Comparison of ENCODE assay signal across 2 cellular contexts in the genomic region with DNA sequence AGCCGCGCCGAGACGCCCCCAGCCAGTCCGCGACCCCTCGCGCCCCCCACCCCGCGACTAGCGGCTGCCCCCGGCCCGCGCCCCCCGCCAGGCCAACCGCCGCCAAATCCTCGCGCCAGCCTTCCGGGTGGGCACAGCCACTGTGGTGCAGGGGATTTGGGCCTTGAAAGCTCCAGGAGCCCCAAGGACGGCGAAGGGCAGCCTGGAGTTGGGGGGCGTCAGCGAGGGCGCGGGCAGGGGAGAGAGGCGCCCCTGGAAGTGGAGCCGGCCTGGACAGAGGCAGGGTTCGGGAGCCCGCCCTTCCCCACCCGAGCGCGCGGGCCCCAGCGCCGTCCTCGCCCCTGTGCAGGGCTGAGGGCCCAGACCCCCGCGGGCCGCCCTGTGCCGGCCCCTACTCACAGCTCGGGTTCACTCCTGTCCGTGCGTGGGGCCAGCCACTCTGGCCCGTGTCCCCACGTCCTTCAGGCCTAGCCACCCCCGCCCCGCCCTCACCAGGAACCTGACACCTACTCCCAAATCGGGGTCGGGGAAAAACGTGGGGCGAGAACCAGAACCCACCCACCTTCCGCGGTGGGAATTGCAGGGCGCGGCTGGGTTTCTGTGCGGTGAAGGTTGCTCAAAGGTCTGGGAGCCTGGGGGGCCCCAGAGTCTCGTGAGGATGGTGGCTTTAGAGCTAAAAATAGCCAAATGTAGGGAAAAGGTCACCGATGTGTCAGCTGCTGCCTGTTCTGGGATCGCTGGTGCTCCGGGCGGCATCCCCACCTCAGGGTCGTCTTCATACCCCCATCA.
TF ChIP-seq lines count a peak whose summit lies in the region.

A gene (minus strand): TSS at position 441 of the 789 bp plus-strand sequence. CDS start 512 bp downstream, outside the sequence.

TF ChIP-seq in SK-N-SH, 30 proteins besides CTCF, POLR2A, EP300 and RAD21 (continued from another document):
- TF ChIP-seq POLR2AphosphoS5 (IDR thresholded peaks at IDR 0.05; ENCODE audit: low read depth, low read length) (no peak), EZH2phosphoT487 (IDR thresholded peaks at IDR 0.05; ENCODE audit: borderline replicate concordance, low read depth) (no peak), TCF12 (IDR thresholded peaks at IDR 0.05) (no peak), GABPA (IDR thresholded peaks at IDR 0.05; ENCODE audit: low read depth) (no peak), MXI1 (IDR thresholded peaks at IDR 0.05; ENCODE audit: low read depth, low read length) (no peak), FOXM1 (IDR thresholded peaks at IDR 0.05; ENCODE audit: low read depth) (no peak), RFX5 (IDR thresholded peaks at IDR 0.05; ENCODE audit: low read length) (no peak), GATA2 (CRISPR knock-in tag; IDR thresholded peaks at IDR 0.05) (no peak), MEF2A (IDR thresholded peaks at IDR 0.05; ENCODE audit: borderline replicate concordance, low read depth) (no peak)
- TF ChIP-seq, protein P1, sequence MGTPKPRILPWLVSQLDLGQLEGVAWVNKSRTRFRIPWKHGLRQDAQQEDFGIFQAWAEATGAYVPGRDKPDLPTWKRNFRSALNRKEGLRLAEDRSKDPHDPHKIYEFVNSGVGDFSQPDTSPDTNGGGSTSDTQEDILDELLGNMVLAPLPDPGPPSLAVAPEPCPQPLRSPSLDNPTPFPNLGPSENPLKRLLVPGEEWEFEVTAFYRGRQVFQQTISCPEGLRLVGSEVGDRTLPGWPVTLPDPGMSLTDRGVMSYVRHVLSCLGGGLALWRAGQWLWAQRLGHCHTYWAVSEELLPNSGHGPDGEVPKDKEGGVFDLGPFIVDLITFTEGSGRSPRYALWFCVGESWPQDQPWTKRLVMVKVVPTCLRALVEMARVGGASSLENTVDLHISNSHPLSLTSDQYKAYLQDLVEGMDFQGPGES (IDR thresholded peaks at IDR 0.05; ENCODE audit: low read depth, low read length), result no peak

TF ChIP-seq in SK-N-SH treated with all-trans-retinoic acid at 6 μM for 48 hours, 23 proteins besides CTCF, POLR2A, EP300 and RAD21 (continued from another document):
- TF ChIP-seq, protein P2, sequence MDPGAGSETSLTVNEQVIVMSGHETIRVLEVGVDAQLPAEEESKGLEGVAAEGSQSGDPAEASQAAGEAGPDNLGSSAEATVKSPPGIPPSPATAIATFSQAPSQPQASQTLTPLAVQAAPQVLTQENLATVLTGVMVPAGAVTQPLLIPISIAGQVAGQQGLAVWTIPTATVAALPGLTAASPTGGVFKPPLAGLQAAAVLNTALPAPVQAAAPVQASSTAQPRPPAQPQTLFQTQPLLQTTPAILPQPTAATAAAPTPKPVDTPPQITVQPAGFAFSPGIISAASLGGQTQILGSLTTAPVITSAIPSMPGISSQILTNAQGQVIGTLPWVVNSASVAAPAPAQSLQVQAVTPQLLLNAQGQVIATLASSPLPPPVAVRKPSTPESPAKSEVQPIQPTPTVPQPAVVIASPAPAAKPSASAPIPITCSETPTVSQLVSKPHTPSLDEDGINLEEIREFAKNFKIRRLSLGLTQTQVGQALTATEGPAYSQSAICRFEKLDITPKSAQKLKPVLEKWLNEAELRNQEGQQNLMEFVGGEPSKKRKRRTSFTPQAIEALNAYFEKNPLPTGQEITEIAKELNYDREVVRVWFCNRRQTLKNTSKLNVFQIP (CRISPR knock-in tag; IDR thresholded peaks at IDR 0.05; ENCODE audit: borderline replicate concordance, low read depth), result no peak
- TF ChIP-seq ZFP30 (CRISPR knock-in tag; IDR thresholded peaks at IDR 0.05), result no peak
- TF ChIP-seq CSDC2 (CRISPR knock-in tag; IDR thresholded peaks at IDR 0.05), result no peak
- TF ChIP-seq RARB (CRISPR knock-in tag; IDR thresholded peaks at IDR 0.05), result no peak
- TF ChIP-seq, protein P3, sequence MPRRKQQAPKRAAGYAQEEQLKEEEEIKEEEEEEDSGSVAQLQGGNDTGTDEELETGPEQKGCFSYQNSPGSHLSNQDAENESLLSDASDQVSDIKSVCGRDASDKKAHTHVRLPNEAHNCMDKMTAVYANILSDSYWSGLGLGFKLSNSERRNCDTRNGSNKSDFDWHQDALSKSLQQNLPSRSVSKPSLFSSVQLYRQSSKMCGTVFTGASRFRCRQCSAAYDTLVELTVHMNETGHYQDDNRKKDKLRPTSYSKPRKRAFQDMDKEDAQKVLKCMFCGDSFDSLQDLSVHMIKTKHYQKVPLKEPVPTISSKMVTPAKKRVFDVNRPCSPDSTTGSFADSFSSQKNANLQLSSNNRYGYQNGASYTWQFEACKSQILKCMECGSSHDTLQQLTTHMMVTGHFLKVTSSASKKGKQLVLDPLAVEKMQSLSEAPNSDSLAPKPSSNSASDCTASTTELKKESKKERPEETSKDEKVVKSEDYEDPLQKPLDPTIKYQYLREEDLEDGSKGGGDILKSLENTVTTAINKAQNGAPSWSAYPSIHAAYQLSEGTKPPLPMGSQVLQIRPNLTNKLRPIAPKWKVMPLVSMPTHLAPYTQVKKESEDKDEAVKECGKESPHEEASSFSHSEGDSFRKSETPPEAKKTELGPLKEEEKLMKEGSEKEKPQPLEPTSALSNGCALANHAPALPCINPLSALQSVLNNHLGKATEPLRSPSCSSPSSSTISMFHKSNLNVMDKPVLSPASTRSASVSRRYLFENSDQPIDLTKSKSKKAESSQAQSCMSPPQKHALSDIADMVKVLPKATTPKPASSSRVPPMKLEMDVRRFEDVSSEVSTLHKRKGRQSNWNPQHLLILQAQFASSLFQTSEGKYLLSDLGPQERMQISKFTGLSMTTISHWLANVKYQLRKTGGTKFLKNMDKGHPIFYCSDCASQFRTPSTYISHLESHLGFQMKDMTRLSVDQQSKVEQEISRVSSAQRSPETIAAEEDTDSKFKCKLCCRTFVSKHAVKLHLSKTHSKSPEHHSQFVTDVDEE (CRISPR knock-in tag; IDR thresholded peaks at IDR 0.05), result no peak
- TF ChIP-seq TCF4 (CRISPR knock-in tag; IDR thresholded peaks at IDR 0.05; ENCODE audit: borderline replicate concordance), result no peak
- no peak for TF ChIP-seq ZC3H10 (CRISPR knock-in tag; IDR thresholded peaks at IDR 0.05)
- TF ChIP-seq, protein P4, sequence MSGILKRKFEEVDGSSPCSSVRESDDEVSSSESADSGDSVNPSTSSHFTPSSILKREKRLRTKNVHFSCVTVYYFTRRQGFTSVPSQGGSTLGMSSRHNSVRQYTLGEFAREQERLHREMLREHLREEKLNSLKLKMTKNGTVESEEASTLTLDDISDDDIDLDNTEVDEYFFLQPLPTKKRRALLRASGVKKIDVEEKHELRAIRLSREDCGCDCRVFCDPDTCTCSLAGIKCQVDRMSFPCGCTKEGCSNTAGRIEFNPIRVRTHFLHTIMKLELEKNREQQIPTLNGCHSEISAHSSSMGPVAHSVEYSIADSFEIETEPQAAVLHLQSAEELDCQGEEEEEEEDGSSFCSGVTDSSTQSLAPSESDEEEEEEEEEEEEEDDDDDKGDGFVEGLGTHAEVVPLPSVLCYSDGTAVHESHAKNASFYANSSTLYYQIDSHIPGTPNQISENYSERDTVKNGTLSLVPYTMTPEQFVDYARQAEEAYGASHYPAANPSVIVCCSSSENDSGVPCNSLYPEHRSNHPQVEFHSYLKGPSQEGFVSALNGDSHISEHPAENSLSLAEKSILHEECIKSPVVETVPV (CRISPR knock-in tag; IDR thresholded peaks at IDR 0.05), result no peak
- TF ChIP-seq PPARA (CRISPR knock-in tag; IDR thresholded peaks at IDR 0.05; ENCODE audit: borderline replicate concordance), result no peak
- no peak for TF ChIP-seq ESRRG (CRISPR knock-in tag; IDR thresholded peaks at IDR 0.05)
- no peak for TF ChIP-seq ARNTL (CRISPR knock-in tag; IDR thresholded peaks at IDR 0.05; ENCODE audit: borderline replicate concordance, low read depth)
TF ChIP-seq in SK-N-SH treated with all-trans-retinoic acid at 6 μM for 48 hours: peak in this region for 0.
